12 cellular contexts compared by ENCODE assay signal in the genomic region with DNA sequence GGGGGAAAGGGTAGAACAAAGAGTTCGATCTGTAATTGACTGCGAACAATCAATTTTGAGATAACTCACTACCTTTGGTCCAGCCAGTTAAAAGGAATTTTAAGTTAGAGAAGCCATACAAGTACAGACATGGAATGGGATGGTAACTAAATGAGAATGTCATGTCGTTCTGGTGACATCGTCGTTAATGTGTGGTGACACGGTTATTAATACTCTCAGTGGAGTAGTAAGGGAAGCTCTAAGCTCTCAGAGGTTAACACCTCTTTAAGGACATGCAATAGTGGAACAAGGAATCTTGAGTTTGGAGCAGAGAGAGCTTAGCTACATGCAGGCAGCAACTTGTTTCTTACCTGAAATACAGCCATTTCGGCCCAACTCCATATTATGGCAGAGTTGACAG.
DNase-seq lines count a peak whose midpoint lies in the region; ATAC-seq and TF ChIP-seq lines count a peak whose summit lies in the region.
"Had no signal": no experiment of that assay in that cellular context is flagged by ENCODE, and none has a peak within 500 bp of the region (broad histone marks: within the 10 kb centered on the region; RNA-seq: fewer than 3 reads in every experiment).

No MANE protein-coding gene starts in this region.

- no peak for DNase-seq in stimulated activated naive CD8-positive, alpha-beta T cell treated with anti-CD3 and anti-CD28 coated beads, Interleukin-15, amount 100 ng/mL, for 72 hours
- DNase-seq in stimulated activated naive CD8-positive, alpha-beta T cell treated with anti-CD3 and anti-CD28 coated beads, Interleukin-15, Interleukin-2, amounts not matched to agents 100 U/mL and 50 U/mL, for 24 hours, result no peak
- DNase-seq in activated B cell treated with CpG ODN at 0.5 μM for 24 hours (no peak), memory B cell (ENCODE audit: low spot score in 2 of 2) (no peak), transverse colon (no peak)
- DNase-seq: amniotic stem cell, Kasumi-1 had no signal

- H3K36me3 Mint-ChIP-seq in activated B cell treated with CpG ODN at 0.5 μM for 24 hours (ENCODE audit: low read depth) (no peaks in the 10 kb centered on the region), memory B cell (no peaks in the 10 kb centered on the region)

- CTCF ChIA-PET in activated B cell treated with CpG ODN at 0.5 μM for 24 hours (lab: Charles Lee), result interaction anchor here (0.9 to 7.5 kb wide), 5 partner anchors 116 to 521 kb away, joined by 3 to 118 read pairs (median 5); no protein-coding TSS in a partner anchor

- in situ Hi-C loops in transverse colon (cut with MboI; ENCODE audit: low pct_ligation_motif_present in 1 of 4, low pct_unique_long_range_greater_than_20kb in 1 of 4, low sequenced_read_pairs in 3 of 4), result loop anchor here (10.0 to 25.0 kb wide), 4 partner anchors 144 to 527 kb away; no protein-coding TSS in a partner anchor

- no peaks in the 10 kb centered on the region for H3K9me3 Mint-ChIP-seq in stimulated activated naive CD8-positive, alpha-beta T cell treated with anti-CD3 and anti-CD28 coated beads, Interleukin-15, amount 100 ng/mL, for 72 hours
- H3K9me3 Mint-ChIP-seq in activated B cell treated with CpG ODN at 0.5 μM for 24 hours (no peaks in the 10 kb centered on the region), memory B cell (no peaks in the 10 kb centered on the region)

- POLR2A ChIA-PET in activated B cell treated with CpG ODN at 0.5 μM for 24 hours (lab: Charles Lee), result interaction anchor here (2.0 to 4.2 kb wide), 2 partner anchors 154 to 453 kb away, joined by 5 to 50 read pairs; a partner anchor contains a TSS

- no peak for TF ChIP-seq POLR2A in transverse colon (IDR thresholded peaks at IDR 0.05)

- H3K27me3 Mint-ChIP-seq in stimulated activated naive CD8-positive, alpha-beta T cell treated with anti-CD3 and anti-CD28 coated beads, Interleukin-15, amount 100 ng/mL, for 72 hours, result no peaks in the 10 kb centered on the region
- H3K27me3 Mint-ChIP-seq in activated B cell treated with CpG ODN at 0.5 μM for 24 hours (no peaks in the 10 kb centered on the region), memory B cell (no peaks in the 10 kb centered on the region)

- H3K27ac ChIP-seq in transverse colon, result peak overlapping the region in 3 of 4 donors; percentile 47 to 70 (median 56)
- H3K27ac ChIP-seq: colonic mucosa, prostate gland had no signal

- H3K27ac Mint-ChIP-seq in stimulated activated naive CD8-positive, alpha-beta T cell treated with anti-CD3 and anti-CD28 coated beads, Interleukin-15, amount 100 ng/mL, for 72 hours, result no peak overlapping the region
- H3K27ac Mint-ChIP-seq in activated B cell treated with CpG ODN at 0.5 μM for 24 hours (peak overlapping the region; percentile 94), memory B cell (peak overlapping the region; percentile 98)

- H3K36me3 ChIP-seq in transverse colon, result no peaks in the 10 kb centered on the region
- H3K36me3 ChIP-seq: colonic mucosa, prostate gland had no signal

- H3K4me3 ChIP-seq in transverse colon, result no peak overlapping the region
- H3K4me3 ChIP-seq: colonic mucosa, prostate gland had no signal

- no peaks in the 10 kb centered on the region for H3K9me3 ChIP-seq in transverse colon
- H3K9me3 ChIP-seq: colonic mucosa, prostate gland had no signal

- TF ChIP-seq CTCF in activated B cell treated with CpG ODN at 0.5 μM for 24 hours (IDR thresholded peaks at IDR 0.05) (no peak), transverse colon (IDR thresholded peaks at IDR 0.05) (no peak)

- TF ChIP-seq EP300 in transverse colon (IDR thresholded peaks at IDR 0.05; ENCODE audit: low read depth), result no peak

- WGBS in transverse colon (ENCODE audit: low coverage in 1 of 2), 2 donors, result 87 to 88% methylated on average over 6 to 7 of the region's 7 CpGs

- intact Hi-C loops in activated B cell treated with CpG ODN at 0.5 μM for 24 hours (cut with micrococcal nuclease), result loop anchor here (5.0 kb wide), 3 partner anchors 1258 to 1507 kb away; a partner anchor contains a TSS
- intact Hi-C loops in transverse colon (cut with DNase I; ENCODE audit: low total_unique reads), result no loop called here

- no peaks in the 10 kb centered on the region for H3K27me3 ChIP-seq in transverse colon
- H3K27me3 ChIP-seq: colonic mucosa had no signal

- ATAC-seq in stimulated activated naive CD8-positive, alpha-beta T cell treated with anti-CD3 and anti-CD28 coated beads, Interleukin-15, amount 100 ng/mL, for 72 hours, result no peak
- ATAC-seq in stimulated activated naive CD8-positive, alpha-beta T cell treated with anti-CD3 and anti-CD28 coated beads, Interleukin-15, Interleukin-2, amounts not matched to agents 100 U/mL and 50 U/mL, for 24 hours, result no peak
- ATAC-seq in activated B cell treated with CpG ODN at 0.5 μM for 24 hours (ENCODE audit: low read depth) (no peak), memory B cell (ENCODE audit: low read depth) (no peak), HG03442 (IDR thresholded peaks at IDR 0.05; ENCODE audit: unreplicated experiment) (no peak), HG02678 (IDR thresholded peaks at IDR 0.05; ENCODE audit: unreplicated experiment) (no peak), GM21576 (IDR thresholded peaks at IDR 0.05; ENCODE audit: unreplicated experiment) (no peak)

- peaks cover 0 to 43% (median 22%) of the 10 kb centered on the region in 4 donors for H3K4me1 ChIP-seq in transverse colon

- peak overlapping the region; percentile 62 to 79 for H3K4me3 Mint-ChIP-seq in stimulated activated naive CD8-positive, alpha-beta T cell treated with anti-CD3 and anti-CD28 coated beads, Interleukin-15, amount 100 ng/mL, for 72 hours
- H3K4me3 Mint-ChIP-seq in activated B cell treated with CpG ODN at 0.5 μM for 24 hours, result no peak overlapping the region
- H3K4me3 Mint-ChIP-seq in memory B cell, result peak overlapping the region; percentile 8

- H3K4me1 Mint-ChIP-seq in stimulated activated naive CD8-positive, alpha-beta T cell treated with anti-CD3 and anti-CD28 coated beads, Interleukin-15, amount 100 ng/mL, for 72 hours, result peaks cover 69% of the 10 kb centered on the region
- H3K4me1 Mint-ChIP-seq in activated B cell treated with CpG ODN at 0.5 μM for 24 hours (peaks cover 51% of the 10 kb centered on the region), memory B cell (peaks cover 33% of the 10 kb centered on the region)

Comparison
In these comparisons a context has a peak if more than half of its experiments do, and no peak if none do; other contexts are left out.
1. H3K27ac Mint-ChIP-seq: peak in activated B cell treated with CpG ODN at 0.5 μM for 24 hours (single experiment) and memory B cell (single experiment); none in stimulated activated naive CD8-positive, alpha-beta T cell treated with anti-CD3 and anti-CD28 coated beads, Interleukin-15, amount 100 ng/mL, for 72 hours (0 of 2).